8 cellular contexts compared by ENCODE assay signal in genomic region chr7:150937848-150938561, GRCh38. TPM values are rescaled to one million over a fixed set of nuclear protein-coding genes. Genes with fewer than 3 reads are reported as not detected.
A peak's percentile ranks its signal among the peaks of the same experiment; 100 is the strongest.
DNase-seq lines count a peak whose midpoint lies in the region; ATAC-seq, FAIRE-seq and TF ChIP-seq lines count a peak whose summit lies in the region.

No MANE protein-coding gene starts in this region.

- no peak for ATAC-seq in GM21381 (IDR thresholded peaks at IDR 0.05; ENCODE audit: unreplicated experiment)

- H3K27me3 ChIP-seq in osteoblast (ENCODE audit: insufficient read depth, low read length) (no peaks in the 10 kb centered on the region), HAP-1 (ENCODE audit: low read depth) (peaks cover 11% of the 10 kb centered on the region)

- H3K36me3 ChIP-seq in osteoblast (ENCODE audit: insufficient read depth, low read length) (no peaks in the 10 kb centered on the region), HAP-1 (replicated peaks) (no peaks in the 10 kb centered on the region)

- no peak for TF ChIP-seq CTCF in osteoblast (IDR thresholded peaks at IDR 0.05; ENCODE audit: extremely low read depth, low read depth, low read length)

- DNase-seq in DMS53 treated with DMSO at 0.1 percent for 48 hours (lab: John Stamatoyannopoulos, UW; ENCODE audit: unreplicated experiment): peak; percentile 8
- DNase-seq in NCI-H2029 treated with DMSO at 0.1 percent for 48 hours (lab: John Stamatoyannopoulos, UW): peak; percentile 28
- DNase-seq in activated effector memory CD4-positive, alpha-beta T cell treated with Interleukin-2 at 50 U/mL for 16 hours: peak; percentile 14
- DNase-seq in osteoblast (ENCODE audit: insufficient read length, low spot score, missing footprints): peak; percentile 56
- DNase-seq in COLO829 (ENCODE audit: low spot score): no peak
- DNase-seq in HAP-1 (ENCODE audit: low spot score in 2 of 2): no peak
- no peak for DNase-seq in GM12892 (ENCODE audit: insufficient read length)

- H3K9me3 ChIP-seq in osteoblast (ENCODE audit: low read depth, low read length) (no peaks in the 10 kb centered on the region), HAP-1 (no peaks in the 10 kb centered on the region)

- H3K4me1 ChIP-seq in osteoblast (ENCODE audit: insufficient read depth, low read length) (peaks cover 3% of the 10 kb centered on the region), HAP-1 (no peaks in the 10 kb centered on the region)

- no peak for TF ChIP-seq POLR2A in GM12892 (IDR thresholded peaks at IDR 0.05; ENCODE audit: low read depth, low read length)

- no peak for FAIRE-seq in GM12892 (lab: Jason Lieb, UNC)

- no peak overlapping the region for H3K4me2 ChIP-seq in osteoblast (ENCODE audit: insufficient read depth, low read length)

- no peaks in the 10 kb centered on the region for H3K79me2 ChIP-seq in osteoblast (ENCODE audit: insufficient read depth, low read length)

- no peak overlapping the region for H3K27ac ChIP-seq in osteoblast (ENCODE audit: low read depth, low read length)

- no peaks in the 10 kb centered on the region for H4K20me1 ChIP-seq in osteoblast (ENCODE audit: insufficient read depth, low read length)

- H3K4me3 ChIP-seq in osteoblast (ENCODE audit: insufficient read depth, low read length): no peak overlapping the region
- no peak overlapping the region for H3K4me3 ChIP-seq in HAP-1

- in situ Hi-C loops in HAP-1 (cut with MboI; ENCODE audit: low sequenced_read_pairs): no loop called here

- H2AFZ ChIP-seq in osteoblast (ENCODE audit: low read length): peak overlapping the region; percentile 20

RNA-seq across cellular contexts. Expression of gene KCNH2, which starts 40.1 kb away (rescaled TPM):
- not detected in 2 replicates for total RNA-seq in osteoblast
- polyA plus RNA-seq in GM12892 (2012; ENCODE audit: missing spikeins): 0.11 TPM

RNA-seq across cellular contexts. Expression of gene NOS3, which starts 52.8 kb away (rescaled TPM):
- not detected in 2 replicates for total RNA-seq in osteoblast
- 0.23 TPM for polyA plus RNA-seq in GM12892 (2012; ENCODE audit: missing spikeins)

Comparison
In these comparisons a context has a peak if more than half of its experiments do, and no peak if none do; other contexts are left out.
1. DNase-seq: peak in DMS53 treated with DMSO at 0.1 percent for 48 hours (single experiment), NCI-H2029 treated with DMSO at 0.1 percent for 48 hours (single experiment), activated effector memory CD4-positive, alpha-beta T cell treated with Interleukin-2 at 50 U/mL for 16 hours (single experiment) and osteoblast (single experiment); none in COLO829 (single experiment), HAP-1 (0 of 2) and GM12892 (single experiment).